1 cellular context compared by ENCODE assay signal in the genomic region with DNA sequence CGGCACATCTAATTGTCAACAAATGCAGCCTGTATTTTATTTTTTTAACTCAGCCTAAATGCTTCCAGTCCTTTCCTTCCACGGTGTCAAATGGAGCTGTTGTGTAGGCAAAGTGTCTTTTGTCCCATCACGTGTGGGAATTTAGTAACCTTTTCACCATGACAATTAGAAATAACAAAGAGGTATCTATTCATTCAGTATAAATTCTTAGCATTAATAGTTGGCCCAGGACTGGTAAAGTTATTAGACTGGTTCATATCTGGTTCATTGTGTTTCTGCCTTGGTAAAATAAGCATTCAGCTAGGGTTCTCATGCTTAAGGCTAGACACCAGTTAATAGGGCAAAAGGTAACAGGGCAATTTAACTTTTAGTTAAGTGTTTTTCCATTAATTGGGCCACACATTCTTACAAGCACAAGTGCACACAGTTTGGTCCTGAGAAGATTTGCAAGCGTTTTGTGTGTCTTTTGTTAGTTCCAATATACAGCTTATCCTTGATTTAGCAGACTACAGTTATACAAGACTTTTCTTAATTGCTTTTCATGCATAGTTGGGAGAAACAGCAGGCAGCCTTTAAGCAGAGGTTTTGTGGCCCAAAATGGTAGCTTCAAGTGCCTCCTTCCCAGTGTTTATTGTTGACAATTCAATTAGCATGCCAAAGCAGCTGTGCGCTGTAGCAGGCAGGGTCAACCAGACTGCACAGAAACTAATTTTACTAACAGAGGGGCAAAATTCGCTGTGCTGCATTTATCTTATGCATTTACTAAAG.
TF ChIP-seq lines count a peak whose summit lies in the region.

No MANE protein-coding gene starts in this region.

TF ChIP-seq in HEK293, 187 proteins besides CTCF, POLR2A, EP300 and RAD21 (continued from another document):
- TF ChIP-seq, protein P1, sequence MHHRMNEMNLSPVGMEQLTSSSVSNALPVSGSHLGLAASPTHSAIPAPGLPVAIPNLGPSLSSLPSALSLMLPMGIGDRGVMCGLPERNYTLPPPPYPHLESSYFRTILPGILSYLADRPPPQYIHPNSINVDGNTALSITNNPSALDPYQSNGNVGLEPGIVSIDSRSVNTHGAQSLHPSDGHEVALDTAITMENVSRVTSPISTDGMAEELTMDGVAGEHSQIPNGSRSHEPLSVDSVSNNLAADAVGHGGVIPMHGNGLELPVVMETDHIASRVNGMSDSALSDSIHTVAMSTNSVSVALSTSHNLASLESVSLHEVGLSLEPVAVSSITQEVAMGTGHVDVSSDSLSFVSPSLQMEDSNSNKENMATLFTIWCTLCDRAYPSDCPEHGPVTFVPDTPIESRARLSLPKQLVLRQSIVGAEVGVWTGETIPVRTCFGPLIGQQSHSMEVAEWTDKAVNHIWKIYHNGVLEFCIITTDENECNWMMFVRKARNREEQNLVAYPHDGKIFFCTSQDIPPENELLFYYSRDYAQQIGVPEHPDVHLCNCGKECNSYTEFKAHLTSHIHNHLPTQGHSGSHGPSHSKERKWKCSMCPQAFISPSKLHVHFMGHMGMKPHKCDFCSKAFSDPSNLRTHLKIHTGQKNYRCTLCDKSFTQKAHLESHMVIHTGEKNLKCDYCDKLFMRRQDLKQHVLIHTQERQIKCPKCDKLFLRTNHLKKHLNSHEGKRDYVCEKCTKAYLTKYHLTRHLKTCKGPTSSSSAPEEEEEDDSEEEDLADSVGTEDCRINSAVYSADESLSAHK (tag by site-specific recombination; IDR thresholded peaks at IDR 0.05): peak; percentile 98
- TF ChIP-seq FEZF1 (tag by site-specific recombination; IDR thresholded peaks at IDR 0.05) (peak; percentile 80), IKZF3 (tag by site-specific recombination; IDR thresholded peaks at IDR 0.05) (peak; percentile 59; the same call in 1 of the 2 replicates), TRIM28 (IDR thresholded peaks at IDR 0.05; ENCODE audit: borderline replicate concordance, low read length) (0 out of 2 replicates have a peak, but pooled peaks have one; percentile 25), ZEB2 (tag by site-specific recombination; IDR thresholded peaks at IDR 0.05) (no peak)
TF ChIP-seq in HEK293: peak in this region for 10.
